In the genomic region with DNA sequence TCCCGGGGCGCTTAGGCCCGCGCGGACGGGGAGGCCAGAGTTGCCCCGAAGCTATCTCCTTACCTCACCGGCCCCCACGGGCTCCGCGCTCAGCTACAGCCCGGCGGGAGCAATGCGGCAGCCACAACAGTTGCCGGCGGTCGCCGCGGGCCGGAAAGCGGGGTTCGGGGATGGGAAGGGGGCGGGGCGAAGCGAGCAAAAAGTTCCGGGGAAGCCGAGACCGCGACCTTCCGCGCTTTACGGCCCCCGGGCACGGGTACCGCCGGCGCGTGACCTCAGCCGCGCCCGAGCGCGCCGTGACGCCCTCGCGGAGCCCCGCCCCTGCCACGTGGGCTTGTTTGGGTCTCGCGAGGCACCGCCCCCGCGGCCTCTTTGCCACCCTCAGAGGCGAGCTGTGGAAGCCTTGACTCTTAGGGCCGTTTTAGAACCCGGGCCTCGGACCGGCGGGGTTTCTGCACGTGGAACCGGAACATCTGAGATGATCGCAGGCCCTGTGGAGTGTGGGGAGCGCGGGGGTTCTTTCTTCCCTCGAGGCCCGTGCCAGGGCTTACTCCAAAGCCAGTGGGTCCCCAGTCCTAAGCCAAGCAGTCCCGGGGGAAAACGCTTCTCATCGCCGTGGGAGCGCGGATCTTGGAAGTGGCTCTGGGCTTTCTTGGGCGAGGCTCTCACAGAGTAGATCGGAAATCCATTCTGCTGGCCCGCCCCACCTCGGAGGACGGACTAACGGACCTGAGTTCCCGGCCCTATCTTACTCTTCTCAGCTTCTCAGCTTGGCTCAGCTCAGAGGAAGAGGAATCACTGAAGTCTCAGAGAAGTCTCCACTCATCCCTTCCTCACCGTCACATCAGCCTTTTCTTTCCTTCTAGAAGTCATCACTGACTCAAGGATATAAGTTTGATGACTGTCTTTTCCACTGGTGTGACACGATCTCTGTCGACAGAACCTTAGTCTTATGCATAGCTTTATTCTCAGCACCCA, we compare ENCODE assay signal across 8 cellular contexts. TPM values are rescaled to one million over a fixed set of nuclear protein-coding genes. Genes with fewer than 3 reads are reported as not detected.
A peak's percentile ranks its signal among the peaks of the same experiment; 100 is the strongest.
DNase-seq lines count a peak whose midpoint lies in the region; ATAC-seq and TF ChIP-seq lines count a peak whose summit lies in the region.
"Not testable (repeated sequence)": the region's sequence is repeated elsewhere in the genome, so short reads cannot be mapped to it uniquely, and the experiment has no call there.

No MANE protein-coding gene starts in this region.

- TF ChIP-seq CTCF in OCI-LY7 (conservative IDR thresholded peaks at IDR 0.05; ENCODE audit: low read length); epithelial cell of proximal tubule (conservative IDR thresholded peaks at IDR 0.05; ENCODE audit: low read depth, low read length): not testable (repeated sequence)

- peak overlapping the region; percentile 98 for H3K4me3 ChIP-seq in OCI-LY7 (ENCODE audit: low read depth, low read length, poor library complexity, severe bottlenecking)
- H3K4me3 ChIP-seq in epithelial cell of proximal tubule (ENCODE audit: low read depth, low read length): peak overlapping the region; percentile 89
- peak overlapping the region; percentile 86 for H3K4me3 ChIP-seq in mucosa of rectum (ENCODE audit: low read length in 2 of 2)

- CTCF ChIA-PET in OCI-LY7 (lab: Charles Lee; ENCODE audit: unreplicated experiment): not testable (repeated sequence)

- intact Hi-C loops in OCI-LY7 (cut with micrococcal nuclease; ENCODE audit: unreplicated experiment): not testable (repeated sequence)

- peak; percentile 94 for ATAC-seq in GM21529 (IDR thresholded peaks at IDR 0.05; ENCODE audit: unreplicated experiment)

- not testable (repeated sequence) for H4K20me1 ChIP-seq in OCI-LY7 (ENCODE audit: insufficient read depth, low read length)

- H3K4me2 ChIP-seq in OCI-LY7 (ENCODE audit: low read length): peak overlapping the region; percentile 81

- BruUV-seq in OCI-LY7 (replicated peaks; lab: Mats Ljungman, UMichigan): TSS peak; percentile 94

- peak overlapping the region; percentile 75 to 78 for H3K9ac ChIP-seq in mucosa of rectum (ENCODE audit: low read depth in 1 of 2, low read length in 2 of 2)

- not testable (repeated sequence) for H3K9me2 ChIP-seq in OCI-LY7 (ENCODE audit: insufficient read depth, low read length)

- H3K79me2 ChIP-seq in OCI-LY7 (ENCODE audit: insufficient read depth, low read depth, low read length): peaks cover 38% of the 10 kb centered on the region

- POLR2A ChIA-PET in OCI-LY7 (lab: Charles Lee): interaction anchor here (0.7 to 1.1 kb wide), 2 partner anchors 22 to 1235 kb away, joined by 3 read pairs; no protein-coding TSS in a partner anchor

- H3K9me3 ChIP-seq in OCI-LY7 (ENCODE audit: low read length); mucosa of rectum (ENCODE audit: control insufficient read depth in 2 of 2, low read length in 2 of 2): not testable (repeated sequence)

- peaks cover 16% of the 10 kb centered on the region for H3K36me3 ChIP-seq in OCI-LY7 (ENCODE audit: insufficient read depth, low read length)
- not testable (repeated sequence) for H3K36me3 ChIP-seq in mucosa of rectum (ENCODE audit: control insufficient read depth in 2 of 2, insufficient read depth in 2 of 2, low read length in 2 of 2)

- H3K4me1 ChIP-seq in OCI-LY7 (ENCODE audit: insufficient read depth, low read length, poor library complexity, severe bottlenecking); mucosa of rectum (ENCODE audit: control insufficient read depth in 2 of 2, insufficient read depth in 2 of 2, low read length in 2 of 2): not testable (repeated sequence)

- not testable (repeated sequence) for H3K27me3 ChIP-seq in mucosa of rectum (ENCODE audit: control insufficient read depth in 2 of 2, insufficient read depth in 2 of 2, low read length in 2 of 2)

- DNase-seq in DMS 273 treated with DMSO at 0.1 percent for 48 hours (lab: John Stamatoyannopoulos, UW): peak; percentile 70
- peak; percentile 85 for DNase-seq in HuH-7.5 (ENCODE audit: low spot score)
- DNase-seq in OCI-LY7 (ENCODE audit: low spot score): peak; percentile 96
- peak; percentile 99 for DNase-seq in activated T-cell treated with anti-CD3 and anti-CD28 coated beads for 48 hours (ENCODE audit: low read depth)
- DNase-seq in epithelial cell of proximal tubule (ENCODE audit: low read depth): not testable (repeated sequence)
- peak; percentile 100 for DNase-seq in stimulated activated CD8-positive, alpha-beta memory T cell treated with anti-CD3 and anti-CD28 coated beads, Interleukin-4, amount 100 ng/mL, for 24 hours (ENCODE audit: low read depth)

- peak overlapping the region; percentile 80 for H2AFZ ChIP-seq in OCI-LY7 (ENCODE audit: low read length)

- peak overlapping the region; percentile 57 for H3K27ac ChIP-seq in OCI-LY7 (ENCODE audit: low read depth, low read length, poor library complexity, severe bottlenecking)
- peak overlapping the region; percentile 76 to 77 for H3K27ac ChIP-seq in mucosa of rectum (ENCODE audit: low read depth in 2 of 2, low read length in 2 of 2)

RNA-seq across cellular contexts. Expression of a gene that starts 7.8 kb away (rescaled TPM):
- 1.1 and 1.5 TPM in 2 replicates for total RNA-seq in OCI-LY7 (2014; rRNA removed; shearing (Covaris generic))
- total RNA-seq in OCI-LY7 (2022): 5.0 and 5.3 TPM in 2 replicates
- total RNA-seq in epithelial cell of proximal tubule: 0.36 TPM in 1 of 2 replicates, not detected in the other

RNA-seq across cellular contexts. Expression of a gene that starts 53.0 kb away (rescaled TPM):
- total RNA-seq in OCI-LY7 (2014; rRNA removed; shearing (Covaris generic)): 0.21 and 0.79 TPM in 2 replicates
- total RNA-seq in OCI-LY7 (2022) (0.20 TPM in 1 of 2 replicates, not detected in the other), epithelial cell of proximal tubule (0.43 and 18.7 TPM in 2 replicates)
